9 cellular contexts compared by ENCODE assay signal in genomic region chr6:16651871-16652270, GRCh38.
DNase-seq lines count a peak whose midpoint lies in the region; ATAC-seq and TF ChIP-seq lines count a peak whose summit lies in the region.
"Had no signal": no experiment of that assay in that cellular context is flagged by ENCODE, and none has a peak within 500 bp of the region (broad histone marks: within the 10 kb centered on the region; RNA-seq: fewer than 3 reads in every experiment).

No MANE protein-coding gene starts in this region.

- no peaks in the 10 kb centered on the region for H3K27me3 ChIP-seq in Peyer's patch
- no peaks in the 10 kb centered on the region for H3K27me3 ChIP-seq in neutrophil

- peak; percentile 36 for DNase-seq in NCI-H748 (lab: John Stamatoyannopoulos, UW; ENCODE audit: unreplicated experiment)
- no peak for DNase-seq in NCI-H748 treated with DMSO at 0.1 percent for 48 hours (lab: John Stamatoyannopoulos, UW)
- no peak for DNase-seq in Peyer's patch
- no peak for DNase-seq in NOMO-1 treated with dmso at 0.1 percent for 144 hours (lab: John Stamatoyannopoulos, UW; ENCODE audit: unreplicated experiment)
- no peak for DNase-seq in SKM-1 (lab: John Stamatoyannopoulos, UW; ENCODE audit: unreplicated experiment)
- no peak for DNase-seq in AG08395 (ENCODE audit: low spot score)

- H3K27ac ChIP-seq in Peyer's patch: peak overlapping the region in 3 of 4 donors; percentile 5 to 65 (median 46)
- H3K27ac ChIP-seq in neutrophil: peak overlapping the region; percentile 27

- TF ChIP-seq CTCF in Peyer's patch (IDR thresholded peaks at IDR 0.05) (no peak), neutrophil (IDR thresholded peaks at IDR 0.05) (no peak)

- TF ChIP-seq POLR2A in Peyer's patch (IDR thresholded peaks at IDR 0.05): peak in 1 of 2 donors; percentile 28

- no peaks in the 10 kb centered on the region for H3K36me3 ChIP-seq in Peyer's patch
- peaks cover 26% of the 10 kb centered on the region for H3K36me3 ChIP-seq in neutrophil

- H3K4me1 ChIP-seq in Peyer's patch (peaks cover 0 to 4% (median 0%) of the 10 kb centered on the region in 4 donors), neutrophil (ENCODE audit: control insufficient read depth in 1 of 2, insufficient read depth in 1 of 2, low read depth in 1 of 2, low read length in 1 of 2) (peaks cover 17 to 23% of the 10 kb centered on the region in 2 experiments)

- no peak overlapping the region for H3K4me3 ChIP-seq in Peyer's patch
- no peak overlapping the region for H3K4me3 ChIP-seq in neutrophil (ENCODE audit: low read depth in 1 of 2, low read length in 1 of 2)

- H3K9me3 ChIP-seq in Peyer's patch (no peaks in the 10 kb centered on the region), neutrophil (no peaks in the 10 kb centered on the region)

- ATAC-seq in HG02678 (IDR thresholded peaks at IDR 0.05; ENCODE audit: unreplicated experiment): peak; percentile 90
- ATAC-seq: HCT116 had no signal
